ENCODE assay signal across 1 cellular context in the genomic region with DNA sequence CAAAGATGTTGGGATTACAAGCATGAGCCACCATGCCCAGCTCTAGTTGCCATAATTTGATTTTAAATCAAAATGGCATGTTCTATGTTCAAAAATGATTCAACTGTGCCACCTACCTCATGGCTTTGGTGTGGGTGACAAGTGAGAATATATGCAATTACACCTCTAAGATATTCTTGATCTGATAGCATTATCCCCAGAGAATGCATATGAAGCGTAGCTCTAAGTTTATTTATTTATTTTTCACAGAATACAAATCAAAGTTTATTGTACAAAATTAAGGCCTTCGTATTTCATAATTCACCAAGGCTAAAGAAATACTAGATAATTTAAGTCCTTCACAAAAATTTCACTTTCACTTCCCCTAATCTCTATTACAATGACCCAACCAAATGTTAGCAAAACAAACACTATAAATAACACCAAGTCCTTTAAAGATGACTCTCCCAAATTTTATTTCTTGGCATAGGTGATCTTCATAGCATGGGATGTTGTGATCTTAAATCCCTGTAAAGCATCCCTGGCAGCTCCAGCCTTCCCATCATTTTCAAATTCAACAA.
TF ChIP-seq lines count a peak whose summit lies in the region.

No MANE protein-coding gene starts in this region.

TF ChIP-seq in GM12878, 131 proteins besides CTCF, POLR2A, EP300 and RAD21 (continued from another document):
- TF ChIP-seq, protein P1, sequence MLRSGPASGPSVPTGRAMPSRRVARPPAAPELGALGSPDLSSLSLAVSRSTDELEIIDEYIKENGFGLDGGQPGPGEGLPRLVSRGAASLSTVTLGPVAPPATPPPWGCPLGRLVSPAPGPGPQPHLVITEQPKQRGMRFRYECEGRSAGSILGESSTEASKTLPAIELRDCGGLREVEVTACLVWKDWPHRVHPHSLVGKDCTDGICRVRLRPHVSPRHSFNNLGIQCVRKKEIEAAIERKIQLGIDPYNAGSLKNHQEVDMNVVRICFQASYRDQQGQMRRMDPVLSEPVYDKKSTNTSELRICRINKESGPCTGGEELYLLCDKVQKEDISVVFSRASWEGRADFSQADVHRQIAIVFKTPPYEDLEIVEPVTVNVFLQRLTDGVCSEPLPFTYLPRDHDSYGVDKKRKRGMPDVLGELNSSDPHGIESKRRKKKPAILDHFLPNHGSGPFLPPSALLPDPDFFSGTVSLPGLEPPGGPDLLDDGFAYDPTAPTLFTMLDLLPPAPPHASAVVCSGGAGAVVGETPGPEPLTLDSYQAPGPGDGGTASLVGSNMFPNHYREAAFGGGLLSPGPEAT (IDR thresholded peaks at IDR 0.05; ENCODE audit: low read depth) = peak; percentile 35; the same call in 1 of the 2 replicates
